Comparison of ENCODE assay signal across 13 cellular contexts in genomic region chr15:22973286-22973685, GRCh38. TPM values are rescaled to one million over a fixed set of nuclear protein-coding genes. Genes with fewer than 3 reads are reported as not detected.
A peak's percentile ranks its signal among the peaks of the same experiment; 100 is the strongest.
DNase-seq lines count a peak whose midpoint lies in the region; ATAC-seq and TF ChIP-seq lines count a peak whose summit lies in the region.
"Had no signal": no experiment of that assay in that cellular context is flagged by ENCODE, and none has a peak within 500 bp of the region (broad histone marks: within the 10 kb centered on the region; RNA-seq: fewer than 3 reads in every experiment).

No MANE protein-coding gene starts in this region.

- intact Hi-C loops in right cardiac atrium (cut with DNase I), result no loop called here
- intact Hi-C loops in ascending aorta (cut with DNase I), result no loop called here

- H3K4me3 ChIP-seq in cardiac muscle cell, result no peak overlapping the region
- H3K4me3 ChIP-seq in right cardiac atrium (ENCODE audit: low read length), result no peak overlapping the region
- H3K4me3 ChIP-seq in OCI-LY3 (ENCODE audit: low read length), result peak overlapping the region; percentile 2; the same call in 1 of the 2 replicates
- no peak overlapping the region for H3K4me3 ChIP-seq in ascending aorta
- H3K4me3 ChIP-seq: SK-N-MC, testis had no signal

- no peaks in the 10 kb centered on the region for H3K9me3 Mint-ChIP-seq in type B pancreatic cell

- H3K4me3 Mint-ChIP-seq in type B pancreatic cell, result peak overlapping the region; percentile 5

- no peak overlapping the region for H2AFZ ChIP-seq in OCI-LY3 (ENCODE audit: low read depth, low read length)

- H3K9me3 ChIP-seq in cardiac muscle cell (ENCODE audit: low read depth) (no peaks in the 10 kb centered on the region), right cardiac atrium (ENCODE audit: control insufficient read depth, low read length) (no peaks in the 10 kb centered on the region), OCI-LY3 (ENCODE audit: insufficient read depth, low read length) (no peaks in the 10 kb centered on the region), ascending aorta (no peaks in the 10 kb centered on the region)
- H3K9me3 ChIP-seq: testis had no signal

- H3K27me3 Mint-ChIP-seq in type B pancreatic cell, result no peaks in the 10 kb centered on the region

- peaks cover 5% of the 10 kb centered on the region; the same call in 1 of the 2 replicates for H3K79me2 ChIP-seq in OCI-LY3 (ENCODE audit: low read length)

- 65% methylated on average over 5 of the region's 5 CpGs for WGBS in right cardiac atrium

- TF ChIP-seq CTCF in cardiac muscle cell (IDR thresholded peaks at IDR 0.05; ENCODE audit: low read depth, low read length) (no peak), OCI-LY3 (IDR thresholded peaks at IDR 0.05; ENCODE audit: low read depth, low read length) (no peak), type B pancreatic cell (conservative IDR thresholded peaks at IDR 0.05) (no peak), ascending aorta (IDR thresholded peaks at IDR 0.05) (no peak)

- DNase-seq in cardiac muscle cell (ENCODE audit: low read depth in 1 of 2, low spot score in 1 of 2) (no peak), right cardiac atrium (no peak), type B pancreatic cell (ENCODE audit: extremely low spot score, unreplicated experiment) (no peak), germinal center (ENCODE audit: low spot score) (no peak), ascending aorta (ENCODE audit: low spot score in 2 of 2) (no peak)
- no peak for DNase-seq in activated CD4-positive, CD25-positive, alpha-beta regulatory T cell (lab: John Stamatoyannopoulos, UW)
- DNase-seq: activated gamma-delta T cell, erythroblast, NCI-H1092 treated with DMSO at 0.1 percent for 48 hours, testis had no signal

- peaks cover 5% of the 10 kb centered on the region for H3K4me1 ChIP-seq in cardiac muscle cell (ENCODE audit: low read depth)
- H3K4me1 ChIP-seq in right cardiac atrium (ENCODE audit: control insufficient read depth, insufficient read depth, low read length), result no peaks in the 10 kb centered on the region
- H3K4me1 ChIP-seq in OCI-LY3 (ENCODE audit: low read length), result peaks cover 24% of the 10 kb centered on the region
- peaks cover 6 to 8% of the 10 kb centered on the region in 2 donors for H3K4me1 ChIP-seq in ascending aorta
- H3K4me1 ChIP-seq: testis had no signal

- ATAC-seq in right cardiac atrium (no peak), HG02884 (IDR thresholded peaks at IDR 0.05; ENCODE audit: unreplicated experiment) (peak; percentile 63)

- peaks cover 10% of the 10 kb centered on the region for H3K36me3 Mint-ChIP-seq in type B pancreatic cell

- peak overlapping the region; percentile 37 for H3K4me2 ChIP-seq in OCI-LY3 (ENCODE audit: low read length)

- H3K36me3 ChIP-seq in cardiac muscle cell (no peaks in the 10 kb centered on the region), OCI-LY3 (replicated peaks; ENCODE audit: low read depth, low read length) (no peaks in the 10 kb centered on the region), ascending aorta (no peaks in the 10 kb centered on the region)

- no peaks in the 10 kb centered on the region for H4K20me1 ChIP-seq in OCI-LY3 (ENCODE audit: insufficient read depth, low read length)

- peak overlapping the region; percentile 7 for H3K27ac Mint-ChIP-seq in type B pancreatic cell

- H3K27ac ChIP-seq in cardiac muscle cell (peak overlapping the region; percentile 45), right cardiac atrium (ENCODE audit: low read length) (no peak overlapping the region), OCI-LY3 (ENCODE audit: low read length) (peak overlapping the region; percentile 49), ascending aorta (no peak overlapping the region)
- H3K27ac ChIP-seq: SK-N-MC, testis had no signal

- H3K9ac ChIP-seq in OCI-LY3 (ENCODE audit: low read length), result no peak overlapping the region

- H3K4me1 Mint-ChIP-seq in type B pancreatic cell (ENCODE audit: unreplicated experiment), result peaks cover 9% of the 10 kb centered on the region

- H3K27me3 ChIP-seq in cardiac muscle cell (no peaks in the 10 kb centered on the region), right cardiac atrium (ENCODE audit: control insufficient read depth, insufficient read depth) (no peaks in the 10 kb centered on the region), OCI-LY3 (ENCODE audit: low read depth, low read length) (no peaks in the 10 kb centered on the region), ascending aorta (no peaks in the 10 kb centered on the region)
- H3K27me3 ChIP-seq: testis had no signal

RNA-seq across cellular contexts. Expression of gene CYFIP1, which starts 6.9 kb away (rescaled TPM):
- total RNA-seq in cardiac muscle cell (36.7 and 38.7 TPM in 2 replicates), right cardiac atrium (10 to 100 TPM; 30.3 to 42.5 (median 36.3) TPM), type B pancreatic cell (ENCODE audit: low replicate concordance) (108 and 118 TPM in 2 replicates), ascending aorta (94.7 TPM)
- polyA plus RNA-seq in cardiac muscle cell (32.9 and 39.1 TPM in 2 replicates), right cardiac atrium (12.2 TPM)

Comparison
In these comparisons a context has a peak if more than half of its experiments do, and no peak if none do; other contexts are left out.
1. H3K27ac ChIP-seq: peak in cardiac muscle cell (single experiment) and OCI-LY3 (single experiment); none in right cardiac atrium (single experiment) and ascending aorta (0 of 2).